In genomic region chr19:4517451-4518057, GRCh38 we compare ENCODE assay signal across 26 cellular contexts. TPM values are rescaled to one million over a fixed set of nuclear protein-coding genes. Genes with fewer than 3 reads are reported as not detected.
DNase-seq lines count a peak whose midpoint lies in the region; ATAC-seq and TF ChIP-seq lines count a peak whose summit lies in the region.
"Had no signal": no experiment of that assay in that cellular context is flagged by ENCODE, and none has a peak within 500 bp of the region (broad histone marks: within the 10 kb centered on the region; RNA-seq: fewer than 3 reads in every experiment).

No MANE protein-coding gene starts in this region.

- no peaks in the 10 kb centered on the region for H3K27me3 Mint-ChIP-seq in type B pancreatic cell

- peak overlapping the region; percentile 94 for H2AK5ac ChIP-seq in neuronal stem cell (ENCODE audit: low read depth, low read length)

- H3K4me1 Mint-ChIP-seq in type B pancreatic cell (ENCODE audit: unreplicated experiment), result no peaks in the 10 kb centered on the region
- no peaks in the 10 kb centered on the region for H3K4me1 Mint-ChIP-seq in stimulated activated effector memory CD8-positive, alpha-beta T cell treated with anti-CD3 and anti-CD28 coated beads, Interleukin-12 subunit alpha, Interleukin-12 subunit beta, amount 100 ng/mL, for 72 hours
- H3K4me1 Mint-ChIP-seq: activated B cell treated with CpG ODN at 0.5 μM for 24 hours; activated naive CD8-positive, alpha-beta T cell treated with anti-CD3 and anti-CD28 coated beads for 36 hours; stimulated activated naive B cell treated with anti-CD40 and anti-IgM and Interleukin-4, amounts not matched to agents 10 μg/mL and 1 μg/mL and 100 μg/mL, for 72 hours had no signal

- H3K27ac ChIP-seq in mammary epithelial cell (ENCODE audit: insufficient read depth, low read depth, low read length) (no peak overlapping the region), neuronal stem cell (replicated peaks; ENCODE audit: low read length) (no peak overlapping the region)
- H3K27ac ChIP-seq: lower lobe of right lung, thyroid gland had no signal

- in situ Hi-C loops in mammary epithelial cell (cut with MboI; ENCODE audit: low sequenced_read_pairs in 2 of 2), result no loop called here

- no peaks in the 10 kb centered on the region for H3K9me3 Mint-ChIP-seq in type B pancreatic cell
- no peaks in the 10 kb centered on the region for H3K9me3 Mint-ChIP-seq in stimulated activated effector memory CD8-positive, alpha-beta T cell treated with anti-CD3 and anti-CD28 coated beads, Interleukin-12 subunit alpha, Interleukin-12 subunit beta, amount 100 ng/mL, for 72 hours
- H3K9me3 Mint-ChIP-seq: activated B cell treated with CpG ODN at 0.5 μM for 24 hours; activated naive CD8-positive, alpha-beta T cell treated with anti-CD3 and anti-CD28 coated beads for 36 hours; stimulated activated naive B cell treated with anti-CD40 and anti-IgM and Interleukin-4, amounts not matched to agents 10 μg/mL and 1 μg/mL and 100 μg/mL, for 72 hours had no signal

- CTCF ChIA-PET in mammary epithelial cell (lab: Charles Lee; ENCODE audit: low non-redundant PET), result no interaction called here

- H2BK5ac ChIP-seq in neuronal stem cell (ENCODE audit: low read length), result peak overlapping the region; percentile 91

- BruUV-seq in mammary epithelial cell (replicated peaks; lab: Mats Ljungman, UMichigan), result no TSS peak

- WGBS in mammary epithelial cell (ENCODE audit: low coverage, missing lambda C conversion rate), result 48% methylated on average over 4 of the region's 24 CpGs
- no CpG with 5 or more reads among the region's 24 CpGs for WGBS in neuronal stem cell (ENCODE audit: extremely low coverage in 2 of 2, insufficient read length in 2 of 2, insufficient replicate concordance in 1 of 2), 2 donors

- H3K27me3 ChIP-seq in mammary epithelial cell (ENCODE audit: insufficient read depth, low read length), result no peaks in the 10 kb centered on the region
- H3K27me3 ChIP-seq in neuronal stem cell (ENCODE audit: control insufficient read depth in 3 of 3, insufficient read depth in 3 of 3, low read depth in 1 of 3, low read length in 3 of 3), result peaks cover 0 to 2% (median 0%) of the 10 kb centered on the region in 3 experiments
- H3K27me3 ChIP-seq in H7 (ENCODE audit: control insufficient read depth, insufficient read depth, low read length), result peaks cover 11% of the 10 kb centered on the region
- H3K27me3 ChIP-seq: thyroid gland had no signal

- peak overlapping the region; percentile 61 for H2BK120ac ChIP-seq in neuronal stem cell (ENCODE audit: low read depth, low read length)

- H3K9ac ChIP-seq in mammary epithelial cell (ENCODE audit: insufficient read depth, low read length) (no peak overlapping the region), neuronal stem cell (ENCODE audit: low read depth, low read length, poor library complexity) (no peak overlapping the region)

- peak; percentile 4 to 19 for ATAC-seq in left cardiac atrium
- ATAC-seq in stimulated activated effector memory CD8-positive, alpha-beta T cell treated with anti-CD3 and anti-CD28 coated beads, Interleukin-12 subunit alpha, Interleukin-12 subunit beta, amount 100 ng/mL, for 72 hours, result no peak
- ATAC-seq: GM12878 had no signal

- peak overlapping the region; percentile 86 for H3K4me2 ChIP-seq in mammary epithelial cell (ENCODE audit: insufficient read depth, low read depth, low read length)
- peak overlapping the region; percentile 11 for H3K4me2 ChIP-seq in neuronal stem cell (ENCODE audit: insufficient read depth, low read length, poor library complexity, severe bottlenecking)
- H3K4me2 ChIP-seq: smooth muscle cell had no signal

- peaks cover 26% of the 10 kb centered on the region for H3K4me1 ChIP-seq in mammary epithelial cell (ENCODE audit: insufficient read depth, low read length)
- H3K4me1 ChIP-seq in neuronal stem cell (ENCODE audit: control insufficient read depth in 2 of 2, insufficient read depth in 1 of 2, low read depth in 1 of 2, low read length in 2 of 2), result peaks cover 0 to 4% of the 10 kb centered on the region in 2 donors
- H3K4me1 ChIP-seq: thyroid gland had no signal

- H3K9me3 ChIP-seq in mammary epithelial cell (replicated peaks; ENCODE audit: insufficient read depth, low read length) (no peaks in the 10 kb centered on the region), neuronal stem cell (replicated peaks in 1 of 2; ENCODE audit: control insufficient read depth in 2 of 2, insufficient read depth in 1 of 2, low read depth in 1 of 2, low read length in 2 of 2) (no peaks in the 10 kb centered on the region)
- H3K9me3 ChIP-seq: lower lobe of right lung, thyroid gland had no signal

- no peaks in the 10 kb centered on the region for H3K79me2 ChIP-seq in mammary epithelial cell (ENCODE audit: insufficient read depth, low read length)

- H4K8ac ChIP-seq in neuronal stem cell (ENCODE audit: low read depth, low read length), result peak overlapping the region; percentile 17

- no peak for DNase-seq in mammary epithelial cell
- DNase-seq in left cardiac atrium, result no peak
- DNase-seq in neuronal stem cell (ENCODE audit: low spot score), result no peak
- DNase-seq in type B pancreatic cell (ENCODE audit: extremely low spot score, unreplicated experiment), result peak; percentile 65
- DNase-seq in H7, result no peak
- DNase-seq in stimulated activated effector memory CD8-positive, alpha-beta T cell treated with anti-CD3 and anti-CD28 coated beads, Interleukin-12 subunit alpha, Interleukin-12 subunit beta, amount 100 ng/mL, for 72 hours (ENCODE audit: low spot score in 2 of 2), result no peak
- no peak for DNase-seq in UCSD-AML1 (lab: John Stamatoyannopoulos, UW; ENCODE audit: unreplicated experiment)
- DNase-seq: activated B cell treated with CpG ODN at 0.5 μM for 24 hours; activated CD4-positive, alpha-beta T cell treated with anti-CD3 and anti-CD28 coated beads, Interleukin-2, amount 50 U/mL, for 4 hours; activated CD8-positive, alpha-beta memory T cell treated with anti-CD3 and anti-CD28 coated beads, Interleukin-2, amount 50 U/mL, for 48 hours; activated naive CD8-positive, alpha-beta T cell treated with anti-CD3 and anti-CD28 coated beads for 36 hours; cerebellar nuclear complex; effector CD8-positive, alpha-beta T cell; erythroblast; Kasumi-1; lower lobe of right lung; NCI-H1694; NCI-H2171 treated with DMSO at 0.1 percent for 48 hours; NCI-H526; stimulated activated CD4-positive, alpha-beta T cell treated with anti-CD3 and anti-CD28 coated beads, Interleukin-2, amount 100 ng/mL, for 24 hours; stimulated activated naive B cell treated with anti-CD40 and anti-IgM and Interleukin-4, amounts not matched to agents 10 μg/mL and 1 μg/mL and 100 μg/mL, for 72 hours; T1000 had no signal

- no peak for TF ChIP-seq CTCF in mammary epithelial cell (conservative IDR thresholded peaks at IDR 0.05 in 1 of 2, IDR thresholded peaks at IDR 0.05 in 1 of 2; ENCODE audit: extremely low read depth in 1 of 2, insufficient read depth in 1 of 2, low read depth in 1 of 2, low read length in 2 of 2)
- no peak for TF ChIP-seq CTCF in type B pancreatic cell (conservative IDR thresholded peaks at IDR 0.05)

- no peak overlapping the region for H3K4me3 Mint-ChIP-seq in type B pancreatic cell
- H3K4me3 Mint-ChIP-seq in stimulated activated effector memory CD8-positive, alpha-beta T cell treated with anti-CD3 and anti-CD28 coated beads, Interleukin-12 subunit alpha, Interleukin-12 subunit beta, amount 100 ng/mL, for 72 hours, result no peak overlapping the region
- H3K4me3 Mint-ChIP-seq: activated B cell treated with CpG ODN at 0.5 μM for 24 hours; activated naive CD8-positive, alpha-beta T cell treated with anti-CD3 and anti-CD28 coated beads for 36 hours; stimulated activated naive B cell treated with anti-CD40 and anti-IgM and Interleukin-4, amounts not matched to agents 10 μg/mL and 1 μg/mL and 100 μg/mL, for 72 hours had no signal

- peak overlapping the region in 2 of 3 experiments; percentile 41 to 51 for H3K4me3 ChIP-seq in mammary epithelial cell (replicated peaks in 1 of 3; ENCODE audit: insufficient read depth in 1 of 3, low read depth in 2 of 3, low read length in 3 of 3)
- no peak overlapping the region for H3K4me3 ChIP-seq in neuronal stem cell (ENCODE audit: low read length in 2 of 2)
- no peak overlapping the region for H3K4me3 ChIP-seq in H7 (ENCODE audit: insufficient read depth, low read depth, low read length)
- H3K4me3 ChIP-seq: GM12878, lower lobe of right lung, smooth muscle cell, thyroid gland had no signal

- H3K14ac ChIP-seq in neuronal stem cell (ENCODE audit: low read length), result peak overlapping the region; percentile 71

- peak overlapping the region; percentile 43 for H4K91ac ChIP-seq in neuronal stem cell (ENCODE audit: low read depth, low read length, poor library complexity)

- H2BK15ac ChIP-seq in neuronal stem cell (ENCODE audit: low read length), result peak overlapping the region; percentile 67

- H2BK12ac ChIP-seq in neuronal stem cell (ENCODE audit: low read length), result no peak overlapping the region

- H3K18ac ChIP-seq in neuronal stem cell (ENCODE audit: low read length), result peak overlapping the region; percentile 76

- intact Hi-C loops in mammary epithelial cell (cut with micrococcal nuclease) (no loop called here), left cardiac atrium (cut with DNase I) (no loop called here)

- H3K4ac ChIP-seq in neuronal stem cell (ENCODE audit: low read length), result no peak overlapping the region

- H3K36me3 Mint-ChIP-seq in type B pancreatic cell, result no peaks in the 10 kb centered on the region
- no peaks in the 10 kb centered on the region for H3K36me3 Mint-ChIP-seq in stimulated activated effector memory CD8-positive, alpha-beta T cell treated with anti-CD3 and anti-CD28 coated beads, Interleukin-12 subunit alpha, Interleukin-12 subunit beta, amount 100 ng/mL, for 72 hours
- H3K36me3 Mint-ChIP-seq: activated naive CD8-positive, alpha-beta T cell treated with anti-CD3 and anti-CD28 coated beads for 36 hours; stimulated activated naive B cell treated with anti-CD40 and anti-IgM and Interleukin-4, amounts not matched to agents 10 μg/mL and 1 μg/mL and 100 μg/mL, for 72 hours had no signal

- H3K36me3 ChIP-seq in mammary epithelial cell (ENCODE audit: insufficient read depth, low read length) (no peaks in the 10 kb centered on the region), neuronal stem cell (replicated peaks in 1 of 2; ENCODE audit: control insufficient read depth in 2 of 2, insufficient read depth in 2 of 2, low read length in 2 of 2) (no peaks in the 10 kb centered on the region), H7 (replicated peaks; ENCODE audit: control insufficient read depth, insufficient read depth, low read length) (no peaks in the 10 kb centered on the region)
- H3K36me3 ChIP-seq: lower lobe of right lung, thyroid gland had no signal

- H3K23ac ChIP-seq in neuronal stem cell (ENCODE audit: low read depth, low read length, poor library complexity), result no peak overlapping the region

- H2AFZ ChIP-seq in mammary epithelial cell (ENCODE audit: low read depth, low read length), result no peak overlapping the region
- no peak overlapping the region for H2AFZ ChIP-seq in neuronal stem cell (ENCODE audit: low read length)

- no peak overlapping the region for H3K27ac Mint-ChIP-seq in type B pancreatic cell
- H3K27ac Mint-ChIP-seq in stimulated activated effector memory CD8-positive, alpha-beta T cell treated with anti-CD3 and anti-CD28 coated beads, Interleukin-12 subunit alpha, Interleukin-12 subunit beta, amount 100 ng/mL, for 72 hours, result no peak overlapping the region
- H3K27ac Mint-ChIP-seq: activated B cell treated with CpG ODN at 0.5 μM for 24 hours; activated naive CD8-positive, alpha-beta T cell treated with anti-CD3 and anti-CD28 coated beads for 36 hours; progenitor cell of endocrine pancreas; stimulated activated naive B cell treated with anti-CD40 and anti-IgM and Interleukin-4, amounts not matched to agents 10 μg/mL and 1 μg/mL and 100 μg/mL, for 72 hours had no signal

- H3K79me1 ChIP-seq in neuronal stem cell (ENCODE audit: low read depth, low read length), result no peaks in the 10 kb centered on the region

- H4K20me1 ChIP-seq in mammary epithelial cell (ENCODE audit: insufficient read depth, low read length), result no peaks in the 10 kb centered on the region

- dilution Hi-C loops in mammary epithelial cell (cut with HindIII; ENCODE audit: low sequenced_read_pairs), result no loop called here

RNA-seq across cellular contexts. Expression of gene PLIN4, which starts 0.7 kb away (rescaled TPM):
- total RNA-seq in mammary epithelial cell, result 10 to 100 TPM in 1 of 2 donors, 1 to 10 TPM in 1; 9.3 to 38.2 TPM
- polyA plus RNA-seq in mammary epithelial cell, result 2.7 TPM
- polyA minus RNA-seq in mammary epithelial cell, result 7.6 TPM
- total RNA-seq in left cardiac atrium, result 100 to 1,000 TPM; 331 to 357 TPM
- 0.13 TPM for polyA plus RNA-seq in neuronal stem cell (2013, experiment 1 of 2)
- polyA plus RNA-seq in neuronal stem cell (2013, experiment 2 of 2), result 0.18 TPM
- total RNA-seq in type B pancreatic cell (ENCODE audit: low replicate concordance), result 0.48 TPM in 2 replicates
- total RNA-seq in H7 (2014; rRNA removed; shearing (Covaris generic)), result 0.07 and 0.10 TPM in 2 replicates
- total RNA-seq: activated B cell treated with CpG ODN at 0.5 μM for 24 hours; activated naive CD8-positive, alpha-beta T cell treated with anti-CD3 and anti-CD28 coated beads for 36 hours; smooth muscle cell had no signal

RNA-seq across cellular contexts. Expression of gene PLIN5, which starts 17.5 kb away (rescaled TPM):
- total RNA-seq in mammary epithelial cell (under 1 TPM in 1 of 2 donors, not detected in 1; 0.19 TPM), left cardiac atrium (10 to 100 TPM; 32.7 to 47.8 TPM), type B pancreatic cell (ENCODE audit: low replicate concordance) (1.2 and 4.3 TPM in 2 replicates)
- not detected for polyA plus RNA-seq in mammary epithelial cell
- polyA minus RNA-seq in mammary epithelial cell, result not detected
- polyA plus RNA-seq in neuronal stem cell (2013, experiment 1 of 2), result 2.9 TPM
- polyA plus RNA-seq in neuronal stem cell (2013, experiment 2 of 2), result 2.9 TPM
- 1.3 and 2.5 TPM in 2 replicates for total RNA-seq in H7 (2014; rRNA removed; shearing (Covaris generic))
- total RNA-seq: smooth muscle cell had no signal
- polyA plus RNA-seq: smooth muscle cell had no signal

RNA-seq across cellular contexts. Expression of gene LRG1, which starts 22.3 kb away (rescaled TPM):
- total RNA-seq in mammary epithelial cell, result not detected
- not detected for polyA plus RNA-seq in mammary epithelial cell
- polyA minus RNA-seq in mammary epithelial cell, result not detected
- total RNA-seq in left cardiac atrium, result 1 to 10 TPM in 1 of 2 donors, under 1 TPM in 1; 0.88 to 1.1 TPM
- not detected for polyA plus RNA-seq in neuronal stem cell (2013, experiment 1 of 2)
- 0.01 TPM for polyA plus RNA-seq in neuronal stem cell (2013, experiment 2 of 2)
- total RNA-seq in type B pancreatic cell (ENCODE audit: low replicate concordance), result 0.21 and 1.2 TPM in 2 replicates
- total RNA-seq in H7 (2014; rRNA removed; shearing (Covaris generic)), result 0.10 and 0.30 TPM in 2 replicates
- total RNA-seq: smooth muscle cell had no signal
- polyA plus RNA-seq: smooth muscle cell had no signal

RNA-seq across cellular contexts. Expression of gene SEMA6B, which starts 41.9 kb away (rescaled TPM):
- total RNA-seq in mammary epithelial cell, result under 1 TPM in 1 of 2 donors, not detected in 1; 0.28 TPM
- polyA plus RNA-seq in mammary epithelial cell, result 0.22 TPM
- not detected for polyA minus RNA-seq in mammary epithelial cell
- 10 to 100 TPM; 15.0 to 24.8 TPM for total RNA-seq in left cardiac atrium
- polyA plus RNA-seq in neuronal stem cell (2013, experiment 1 of 2), result 42.5 TPM
- polyA plus RNA-seq in neuronal stem cell (2013, experiment 2 of 2), result 43.0 TPM
- 1.7 and 9.5 TPM in 2 replicates for total RNA-seq in type B pancreatic cell (ENCODE audit: low replicate concordance)
- total RNA-seq in H7 (2014; rRNA removed; shearing (Covaris generic)), result 38.4 and 43.0 TPM in 2 replicates
- total RNA-seq: activated naive CD8-positive, alpha-beta T cell treated with anti-CD3 and anti-CD28 coated beads for 36 hours had no signal
- polyA plus RNA-seq: GM12878 had no signal

RNA-seq across cellular contexts. Expression of gene HDGFL2, which starts 45.5 kb away (rescaled TPM):
- total RNA-seq in mammary epithelial cell (10 to 100 TPM; 38.5 to 50.9 TPM), left cardiac atrium (10 to 100 TPM; 20.9 to 25.9 TPM), type B pancreatic cell (ENCODE audit: low replicate concordance) (45.0 and 77.9 TPM in 2 replicates)
- 30.0 TPM for polyA plus RNA-seq in mammary epithelial cell
- 13.4 TPM for polyA minus RNA-seq in mammary epithelial cell
- 73.8 TPM for polyA plus RNA-seq in neuronal stem cell (2013, experiment 1 of 2)
- polyA plus RNA-seq in neuronal stem cell (2013, experiment 2 of 2), result 75.2 TPM
- 111 and 116 TPM in 2 replicates for total RNA-seq in H7 (2014; rRNA removed; shearing (Covaris generic))

Comparison
In these comparisons a context has a peak if more than half of its experiments do, and no peak if none do; other contexts are left out.
1. H3K4me3 ChIP-seq: peak in mammary epithelial cell (2 of 3); none in neuronal stem cell (0 of 2) and H7 (single experiment).
2. RNA of gene PLIN4, which starts 0.7 kb away (total RNA-seq): 331 to 357 TPM in left cardiac atrium; 9.3 to 38.2 TPM in mammary epithelial cell, 0.48 TPM in type B pancreatic cell and 0.07 to 0.10 TPM in H7; every median in the first group is over 4 times any median in the second.